Comparison of ENCODE assay signal across 1 cellular context in the genomic region with DNA sequence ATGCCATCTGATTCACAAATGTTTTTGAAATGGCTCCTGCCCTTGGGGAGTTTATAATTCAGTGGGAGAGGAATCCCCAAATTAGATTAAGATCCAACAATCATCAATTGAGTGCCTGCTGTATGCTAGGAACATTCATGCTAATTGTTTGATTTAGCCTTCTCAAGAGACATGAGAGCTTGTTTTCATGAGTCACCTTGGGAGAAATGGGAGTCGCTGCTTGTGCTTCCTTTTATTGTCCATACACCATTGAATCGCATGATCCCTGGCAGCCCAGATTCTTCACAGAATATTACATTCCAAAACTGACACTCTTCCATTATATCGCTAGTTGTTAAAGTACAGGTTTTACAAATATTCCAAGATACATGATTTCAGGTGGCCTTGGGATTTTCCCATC.
TF ChIP-seq lines count a peak whose summit lies in the region.

No MANE protein-coding gene starts in this region.

TF ChIP-seq in HepG2, 621 proteins besides CTCF, POLR2A, EP300 and RAD21 (continued from another document):
- TF ChIP-seq, protein P1, sequence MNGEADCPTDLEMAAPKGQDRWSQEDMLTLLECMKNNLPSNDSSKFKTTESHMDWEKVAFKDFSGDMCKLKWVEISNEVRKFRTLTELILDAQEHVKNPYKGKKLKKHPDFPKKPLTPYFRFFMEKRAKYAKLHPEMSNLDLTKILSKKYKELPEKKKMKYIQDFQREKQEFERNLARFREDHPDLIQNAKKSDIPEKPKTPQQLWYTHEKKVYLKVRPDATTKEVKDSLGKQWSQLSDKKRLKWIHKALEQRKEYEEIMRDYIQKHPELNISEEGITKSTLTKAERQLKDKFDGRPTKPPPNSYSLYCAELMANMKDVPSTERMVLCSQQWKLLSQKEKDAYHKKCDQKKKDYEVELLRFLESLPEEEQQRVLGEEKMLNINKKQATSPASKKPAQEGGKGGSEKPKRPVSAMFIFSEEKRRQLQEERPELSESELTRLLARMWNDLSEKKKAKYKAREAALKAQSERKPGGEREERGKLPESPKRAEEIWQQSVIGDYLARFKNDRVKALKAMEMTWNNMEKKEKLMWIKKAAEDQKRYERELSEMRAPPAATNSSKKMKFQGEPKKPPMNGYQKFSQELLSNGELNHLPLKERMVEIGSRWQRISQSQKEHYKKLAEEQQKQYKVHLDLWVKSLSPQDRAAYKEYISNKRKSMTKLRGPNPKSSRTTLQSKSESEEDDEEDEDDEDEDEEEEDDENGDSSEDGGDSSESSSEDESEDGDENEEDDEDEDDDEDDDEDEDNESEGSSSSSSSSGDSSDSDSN (CRISPR knock-in tag; IDR thresholded peaks at IDR 0.05), result no peak
- TF ChIP-seq FOXC1 (CRISPR knock-in tag; IDR thresholded peaks at IDR 0.05; ENCODE audit: borderline replicate concordance) (no peak), MED8 (CRISPR knock-in tag; IDR thresholded peaks at IDR 0.05; ENCODE audit: insufficient replicate concordance) (no peak), ZNF83 (CRISPR knock-in tag; IDR thresholded peaks at IDR 0.05; ENCODE audit: borderline replicate concordance) (no peak), ZNF552 (CRISPR knock-in tag; IDR thresholded peaks at IDR 0.05; ENCODE audit: borderline replicate concordance) (no peak), PBX3 (CRISPR knock-in tag; IDR thresholded peaks at IDR 0.05; ENCODE audit: borderline replicate concordance) (no peak), HMGXB3 (CRISPR knock-in tag; IDR thresholded peaks at IDR 0.05; ENCODE audit: borderline replicate concordance) (no peak), SALL2 (CRISPR knock-in tag; IDR thresholded peaks at IDR 0.05) (no peak), CEBPZ (IDR thresholded peaks at IDR 0.05; ENCODE audit: low read length) (no peak), MAZ (IDR thresholded peaks at IDR 0.05; ENCODE audit: borderline replicate concordance, low read depth, low read length) (no peak), MAZ (CRISPR knock-in tag; IDR thresholded peaks at IDR 0.05; ENCODE audit: low read depth) (no peak), ZNF232 (CRISPR knock-in tag; IDR thresholded peaks at IDR 0.05; ENCODE audit: borderline replicate concordance) (no peak), SETDB1 (CRISPR knock-in tag; IDR thresholded peaks at IDR 0.05; ENCODE audit: borderline replicate concordance) (no peak), DBP (CRISPR knock-in tag; IDR thresholded peaks at IDR 0.05; ENCODE audit: not compliant biosample characterization) (no peak), ZNF274 (CRISPR knock-in tag; IDR thresholded peaks at IDR 0.05) (no peak)
- TF ChIP-seq, protein P2, sequence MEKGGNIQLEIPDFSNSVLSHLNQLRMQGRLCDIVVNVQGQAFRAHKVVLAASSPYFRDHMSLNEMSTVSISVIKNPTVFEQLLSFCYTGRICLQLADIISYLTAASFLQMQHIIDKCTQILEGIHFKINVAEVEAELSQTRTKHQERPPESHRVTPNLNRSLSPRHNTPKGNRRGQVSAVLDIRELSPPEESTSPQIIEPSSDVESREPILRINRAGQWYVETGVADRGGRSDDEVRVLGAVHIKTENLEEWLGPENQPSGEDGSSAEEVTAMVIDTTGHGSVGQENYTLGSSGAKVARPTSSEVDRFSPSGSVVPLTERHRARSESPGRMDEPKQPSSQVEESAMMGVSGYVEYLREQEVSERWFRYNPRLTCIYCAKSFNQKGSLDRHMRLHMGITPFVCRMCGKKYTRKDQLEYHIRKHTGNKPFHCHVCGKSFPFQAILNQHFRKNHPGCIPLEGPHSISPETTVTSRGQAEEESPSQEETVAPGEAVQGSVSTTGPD (CRISPR knock-in tag; IDR thresholded peaks at IDR 0.05), result no peak
